ENCODE assay signal across 11 cellular contexts in the genomic region with DNA sequence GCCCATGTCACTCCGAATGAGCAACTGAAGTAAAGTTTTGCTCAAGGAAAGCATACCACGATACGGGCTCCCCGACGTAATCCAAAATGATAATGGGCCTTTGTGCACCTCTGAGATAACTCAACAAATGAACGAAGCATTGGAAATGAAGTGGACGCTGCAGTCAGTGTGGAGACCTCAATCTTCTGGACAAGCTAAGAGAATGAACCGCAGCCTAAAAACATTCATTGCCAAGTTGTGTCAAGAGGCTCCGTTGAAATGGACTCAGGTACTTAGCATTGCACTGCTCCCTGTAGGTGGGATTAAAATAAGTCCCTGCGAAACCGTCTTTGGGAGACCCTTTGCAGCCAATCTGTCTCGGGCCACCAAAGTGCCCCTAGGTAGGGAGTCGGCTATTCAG. TPM values are rescaled to one million over a fixed set of nuclear protein-coding genes. Genes with fewer than 3 reads are reported as not detected.
"Had no signal": no experiment of that assay in that cellular context is flagged by ENCODE, and none has a peak within 500 bp of the region (broad histone marks: within the 10 kb centered on the region; RNA-seq: fewer than 3 reads in every experiment).

No MANE protein-coding gene starts in this region.

- DNase-seq: GM23248, GOT3, H9, HCEC 1CT, HFFc6 had no signal

- H3K9me3 ChIP-seq: HAP-1 had no signal

- ATAC-seq: GM23338, HCT116 had no signal

- FAIRE-seq: H1, H54 had no signal

- H3K4me2 ChIP-seq: GM23338 had no signal

- H2AFZ ChIP-seq: GM23248, GM23338 had no signal

- H3K9ac ChIP-seq: GM23248 had no signal

- H3K36me3 ChIP-seq: HAP-1 had no signal

- H3K4me3 ChIP-seq: GM23248, GM23338, HAP-1 had no signal

- H3K4me1 ChIP-seq: HAP-1 had no signal

- H3K27ac ChIP-seq: GM23248 had no signal

RNA-seq across cellular contexts. Expression of a gene that starts 3.9 kb away (rescaled TPM):
- total RNA-seq: GM23248, GM23338, H4, HFFc6 had no signal
- polyA plus RNA-seq: GM23248, GM23338 had no signal

RNA-seq across cellular contexts. Expression of a gene that starts 19.9 kb away (rescaled TPM):
- total RNA-seq: GM23248, GM23338, H4, H9, HFFc6 had no signal
- polyA plus RNA-seq: GM23248, GM23338 had no signal

RNA-seq across cellular contexts. Expression of a gene that starts 40.0 kb away (rescaled TPM):
- total RNA-seq: GM23248, H1, H4, H9, HFFc6 had no signal
- polyA plus RNA-seq: GM23248, GM23338 had no signal

RNA-seq across cellular contexts. Expression of a gene that starts 42.7 kb away (rescaled TPM):
- total RNA-seq: GM23248, H4, HFFc6 had no signal
- polyA plus RNA-seq: GM23248 had no signal
